4 cellular contexts compared by ENCODE assay signal in genomic region chr21:41313765-41314164, GRCh38. TPM values are rescaled to one million over a fixed set of nuclear protein-coding genes. Genes with fewer than 3 reads are reported as not detected.
"Had no signal": no experiment of that assay in that cellular context is flagged by ENCODE, and none has a peak within 500 bp of the region (broad histone marks: within the 10 kb centered on the region; RNA-seq: fewer than 3 reads in every experiment).

No MANE protein-coding gene starts in this region.

- DNase-seq: GDM1, GF-D8 had no signal

- ATAC-seq: GM12878 had no signal

- H3K4me3 ChIP-seq: GM12878 had no signal

RNA-seq across cellular contexts. Expression of gene FAM3B, which starts 2.8 kb away (rescaled TPM):
- total RNA-seq: G401, GM12878 had no signal

RNA-seq across cellular contexts. Expression of gene MX2, which starts 48.1 kb away (rescaled TPM):
- total RNA-seq: G401 had no signal
